22 cellular contexts compared by ENCODE assay signal in genomic region chr12:2535583-2536187, GRCh38.
A peak's percentile ranks its signal among the peaks of the same experiment; 100 is the strongest.
DNase-seq lines count a peak whose midpoint lies in the region; ATAC-seq and TF ChIP-seq lines count a peak whose summit lies in the region.
"Had no signal": no experiment of that assay in that cellular context is flagged by ENCODE, and none has a peak within 500 bp of the region (broad histone marks: within the 10 kb centered on the region; RNA-seq: fewer than 3 reads in every experiment).

No MANE protein-coding gene starts in this region.

- in situ Hi-C loops in GM23248 (cut with MboI), result no loop called here

- H3K4me2 ChIP-seq in GM23248 (ENCODE audit: unreplicated experiment) (no peak overlapping the region), GM23338 (no peak overlapping the region)

- H3K9me3 Mint-ChIP-seq in mesothelial cell of epicardium (no peaks in the 10 kb centered on the region), GM23338 (no peaks in the 10 kb centered on the region; the same call in 2 of the 3 replicates)
- no peaks in the 10 kb centered on the region for H3K9me3 Mint-ChIP-seq in effector memory CD8-positive, alpha-beta T cell
- H3K9me3 Mint-ChIP-seq: activated naive CD4-positive, alpha-beta T cell treated with anti-CD3 and anti-CD28 coated beads for 36 hours; activated T-cell treated with anti-CD3 and anti-CD28 coated beads, Interleukin-2, amount 50 U/mL, for 24 hours; stimulated activated memory B cell treated with anti-CD40 and anti-IgM and Interleukin-4, amounts not matched to agents 10 μg/mL and 1 μg/mL and 100 μg/mL, for 72 hours had no signal

- peak; percentile 4 for DNase-seq in GM23248
- no peak for DNase-seq in WERI-Rb-1
- no peak for DNase-seq in mesothelial cell of epicardium (ENCODE audit: low spot score in 2 of 2, unreplicated experiment in 2 of 2)
- no peak for DNase-seq in effector memory CD8-positive, alpha-beta T cell
- no peak for DNase-seq in activated CD4-positive, alpha-beta T cell treated with anti-CD3 and anti-CD28 coated beads for 48 hours
- no peak for DNase-seq in GM23338 (ENCODE audit: low spot score)
- no peak for DNase-seq in iPS-NIHi7 (ENCODE audit: extremely low spot score)
- DNase-seq: activated CD8-positive, alpha-beta memory T cell treated with anti-CD3 and anti-CD28 coated beads for 24 hours; activated naive CD4-positive, alpha-beta T cell treated with anti-CD3 and anti-CD28 coated beads for 36 hours; activated T-cell treated with anti-CD3 and anti-CD28 coated beads, Interleukin-2, amount 50 U/mL, for 24 hours; BE2C; Caco-2; dermis blood vessel endothelial cell; immature natural killer cell; NCI-H1105; NCI-H2081; NCI-H82; PC-3; SIG-M5 had no signal

- H3K9me3 ChIP-seq in GM23248 (ENCODE audit: low read depth), result no peaks in the 10 kb centered on the region
- no peaks in the 10 kb centered on the region for H3K9me3 ChIP-seq in WERI-Rb-1 (ENCODE audit: severe bottlenecking)
- H3K9me3 ChIP-seq: BE2C, Caco-2, HAP-1 had no signal

- H3K4me1 Mint-ChIP-seq in mesothelial cell of epicardium (peaks cover 33% of the 10 kb centered on the region), GM23338 (peaks cover 21% of the 10 kb centered on the region)
- H3K4me1 Mint-ChIP-seq in effector memory CD8-positive, alpha-beta T cell (ENCODE audit: low read depth in 2 of 2), result no peaks in the 10 kb centered on the region
- H3K4me1 Mint-ChIP-seq: immature natural killer cell; stimulated activated memory B cell treated with anti-CD40 and anti-IgM and Interleukin-4, amounts not matched to agents 10 μg/mL and 1 μg/mL and 100 μg/mL, for 72 hours had no signal

- no peaks in the 10 kb centered on the region for H3K27me3 Mint-ChIP-seq in mesothelial cell of epicardium (ENCODE audit: low read depth)
- H3K27me3 Mint-ChIP-seq in effector memory CD8-positive, alpha-beta T cell, result peaks cover 15 to 48% of the 10 kb centered on the region in 2 donors
- H3K27me3 Mint-ChIP-seq in GM23338 (ENCODE audit: insufficient read depth, low read depth, poor library complexity), result peaks cover 4% of the 10 kb centered on the region

- no peak for ATAC-seq in effector memory CD8-positive, alpha-beta T cell (replicated peaks)
- ATAC-seq in GM23338, result no peak
- ATAC-seq: PC-3; stimulated activated memory B cell treated with anti-CD40 and anti-IgM and Interleukin-4, amounts not matched to agents 10 μg/mL and 1 μg/mL and 100 μg/mL, for 72 hours had no signal

- H3K9me2 ChIP-seq in GM23248 (ENCODE audit: insufficient read depth), result no peaks in the 10 kb centered on the region
- no peaks in the 10 kb centered on the region for H3K9me2 ChIP-seq in GM23338 (ENCODE audit: insufficient read depth)

- H3K27me3 ChIP-seq in GM23248 (replicated peaks; ENCODE audit: insufficient read depth), result no peaks in the 10 kb centered on the region
- H3K27me3 ChIP-seq in WERI-Rb-1 (ENCODE audit: insufficient read depth, low read depth, severe bottlenecking), result no peaks in the 10 kb centered on the region
- H3K27me3 ChIP-seq in GM23338 (ENCODE audit: insufficient read depth), result no peaks in the 10 kb centered on the region
- H3K27me3 ChIP-seq: BE2C had no signal

- H3K4me3 ChIP-seq in GM23248 (no peak overlapping the region), WERI-Rb-1 (ENCODE audit: low read depth, low read length) (no peak overlapping the region), GM23338 (no peak overlapping the region)
- H3K4me3 ChIP-seq: HAP-1 had no signal

- H3K27ac ChIP-seq in GM23248 (no peak overlapping the region), WERI-Rb-1 (0 out of 2 replicates have a peak overlapping the region, but pooled peaks have one; percentile 34), GM23338 (ENCODE audit: low read depth) (no peak overlapping the region)

- H3K36me3 Mint-ChIP-seq in mesothelial cell of epicardium (no peaks in the 10 kb centered on the region), GM23338 (ENCODE audit: low read depth) (no peaks in the 10 kb centered on the region)
- H3K36me3 Mint-ChIP-seq in effector memory CD8-positive, alpha-beta T cell (ENCODE audit: insufficient read depth), result no peaks in the 10 kb centered on the region
- H3K36me3 Mint-ChIP-seq: immature natural killer cell; stimulated activated memory B cell treated with anti-CD40 and anti-IgM and Interleukin-4, amounts not matched to agents 10 μg/mL and 1 μg/mL and 100 μg/mL, for 72 hours had no signal

- H4K20me1 ChIP-seq in GM23248 (ENCODE audit: insufficient read depth) (no peaks in the 10 kb centered on the region), GM23338 (replicated peaks; ENCODE audit: insufficient read depth) (no peaks in the 10 kb centered on the region)

- H2AFZ ChIP-seq in GM23248 (no peak overlapping the region), GM23338 (no peak overlapping the region)

- H3K36me3 ChIP-seq in GM23248 (ENCODE audit: low read depth) (no peaks in the 10 kb centered on the region), WERI-Rb-1 (no peaks in the 10 kb centered on the region), GM23338 (ENCODE audit: insufficient read depth) (no peaks in the 10 kb centered on the region)
- H3K36me3 ChIP-seq: BE2C, HAP-1 had no signal

- H3F3A ChIP-seq in GM23248 (ENCODE audit: insufficient read depth) (no peaks in the 10 kb centered on the region), GM23338 (replicated peaks; ENCODE audit: low read depth) (no peaks in the 10 kb centered on the region)

- TF ChIP-seq CTCF in WERI-Rb-1 (IDR thresholded peaks at IDR 0.05; ENCODE audit: low read depth, low read length) (no peak), mesothelial cell of epicardium (IDR thresholded peaks at IDR 0.05; ENCODE audit: unreplicated experiment) (no peak), GM23338 (conservative IDR thresholded peaks at IDR 0.05; ENCODE audit: low read depth in 2 of 2) (no peak)

- H3K79me2 ChIP-seq in GM23248 (ENCODE audit: insufficient read depth), result no peaks in the 10 kb centered on the region
- no peaks in the 10 kb centered on the region for H3K79me2 ChIP-seq in GM23338 (replicated peaks; ENCODE audit: insufficient read depth)

- no peak overlapping the region for H3K9ac ChIP-seq in GM23248

- 96 to 99% methylated on average over 6 of the region's 6 CpGs for WGBS in GM23248 (ENCODE audit: low coverage in 1 of 2, low lambda C conversion rate in 2 of 2, missing lambda C conversion rate in 2 of 2), 2 experiments

- H3K4me1 ChIP-seq in GM23248 (ENCODE audit: insufficient read depth) (no peaks in the 10 kb centered on the region), GM23338 (ENCODE audit: insufficient read depth) (no peaks in the 10 kb centered on the region)
- H3K4me1 ChIP-seq: BE2C, Caco-2, HAP-1 had no signal

- H3K4me3 Mint-ChIP-seq in mesothelial cell of epicardium (no peak overlapping the region), GM23338 (no peak overlapping the region)
- H3K4me3 Mint-ChIP-seq in effector memory CD8-positive, alpha-beta T cell, result no peak overlapping the region
- H3K4me3 Mint-ChIP-seq: activated naive CD4-positive, alpha-beta T cell treated with anti-CD3 and anti-CD28 coated beads for 36 hours; activated T-cell treated with anti-CD3 and anti-CD28 coated beads, Interleukin-2, amount 50 U/mL, for 24 hours; immature natural killer cell; stimulated activated memory B cell treated with anti-CD40 and anti-IgM and Interleukin-4, amounts not matched to agents 10 μg/mL and 1 μg/mL and 100 μg/mL, for 72 hours had no signal

- peak overlapping the region; percentile 67 for H3K27ac Mint-ChIP-seq in mesothelial cell of epicardium
- H3K27ac Mint-ChIP-seq in effector memory CD8-positive, alpha-beta T cell, result no peak overlapping the region
- H3K27ac Mint-ChIP-seq in GM23338, result no peak overlapping the region
- H3K27ac Mint-ChIP-seq: activated naive CD4-positive, alpha-beta T cell treated with anti-CD3 and anti-CD28 coated beads for 36 hours; activated T-cell treated with anti-CD3 and anti-CD28 coated beads, Interleukin-2, amount 50 U/mL, for 24 hours; immature natural killer cell; progenitor cell of endocrine pancreas; stimulated activated memory B cell treated with anti-CD40 and anti-IgM and Interleukin-4, amounts not matched to agents 10 μg/mL and 1 μg/mL and 100 μg/mL, for 72 hours had no signal

TF ChIP-seq in GM23338, 12 proteins besides CTCF, POLR2A, EP300 and RAD21 (continues in another document):
- no peak for TF ChIP-seq STAT1 (IDR thresholded peaks at IDR 0.05; ENCODE audit: unreplicated experiment)
- no peak for TF ChIP-seq POLR2AphosphoS5 (IDR thresholded peaks at IDR 0.05; ENCODE audit: low read depth)
